16 cellular contexts compared by ENCODE assay signal in the genomic region with DNA sequence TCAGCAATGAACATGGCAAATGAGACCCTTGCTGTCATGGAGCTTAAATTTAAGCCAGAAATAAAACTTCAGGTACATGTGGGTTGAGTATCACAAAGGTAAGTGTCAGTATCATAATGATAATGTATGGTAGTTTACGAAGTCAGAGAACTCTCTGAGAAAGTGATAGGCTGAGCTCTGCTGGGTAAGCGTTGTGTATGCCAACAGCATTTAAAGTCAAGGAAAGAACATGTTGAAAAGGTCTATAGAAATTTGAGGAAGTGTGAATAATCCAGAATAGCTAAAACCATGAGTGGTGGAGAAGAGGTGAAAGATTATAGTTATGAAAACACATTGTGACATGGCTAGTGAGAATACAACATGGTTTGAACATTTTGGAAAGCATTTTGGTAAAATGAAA. TPM values are rescaled to one million over a fixed set of nuclear protein-coding genes. Genes with fewer than 3 reads are reported as not detected.
DNase-seq lines count a peak whose midpoint lies in the region; ATAC-seq and TF ChIP-seq lines count a peak whose summit lies in the region.
"Had no signal": no experiment of that assay in that cellular context is flagged by ENCODE, and none has a peak within 500 bp of the region (broad histone marks: within the 10 kb centered on the region; RNA-seq: fewer than 3 reads in every experiment).

No MANE protein-coding gene starts in this region.

- H3K27me3 ChIP-seq in MM.1S (replicated peaks; ENCODE audit: insufficient read depth, low read length) (no peaks in the 10 kb centered on the region), tibial artery (no peaks in the 10 kb centered on the region)

- no peaks in the 10 kb centered on the region for H3K36me3 Mint-ChIP-seq in T-helper 2 cell treated with Interferon-gamma antibody and Interleukin-4, amounts not matched to agents 5 μg/mL and 100 μg/mL, for 36 hours (ENCODE audit: low read depth)
- H3K36me3 Mint-ChIP-seq in natural killer cell treated with Interleukin-12 subunit alpha and Interleukin-12 subunit beta and Interleukin-15 and Interleukin-18, amount 100 ng/mL, for 72 hours, result peaks cover 4% of the 10 kb centered on the region

- no peaks in the 10 kb centered on the region for H4K20me1 ChIP-seq in MM.1S (ENCODE audit: insufficient read depth, low read length)

- H3K4me2 ChIP-seq in MM.1S (ENCODE audit: low read depth, low read length), result no peak overlapping the region

- H3K9ac ChIP-seq in MM.1S (ENCODE audit: low read length), result no peak overlapping the region

- no peaks in the 10 kb centered on the region for H3K36me3 ChIP-seq in MM.1S (replicated peaks; ENCODE audit: insufficient read depth, low read length)
- no peaks in the 10 kb centered on the region for H3K36me3 ChIP-seq in tibial artery

- H3K27me3 Mint-ChIP-seq in T-helper 2 cell treated with Interferon-gamma antibody and Interleukin-4, amounts not matched to agents 5 μg/mL and 100 μg/mL, for 36 hours (ENCODE audit: low read depth), result no peaks in the 10 kb centered on the region
- H3K27me3 Mint-ChIP-seq in natural killer cell treated with Interleukin-12 subunit alpha and Interleukin-12 subunit beta and Interleukin-15 and Interleukin-18, amount 100 ng/mL, for 72 hours, result no peaks in the 10 kb centered on the region

- H3K4me1 ChIP-seq in MM.1S (ENCODE audit: low read length) (peaks cover 17% of the 10 kb centered on the region), tibial artery (no peaks in the 10 kb centered on the region)

- H3K27ac ChIP-seq in MM.1S (ENCODE audit: low read length), result no peak overlapping the region
- H3K27ac ChIP-seq in tibial artery, result no peak overlapping the region
- H3K27ac ChIP-seq: 22Rv1 had no signal

- H3K9me3 ChIP-seq in MM.1S (replicated peaks; ENCODE audit: insufficient read depth, low read length) (no peaks in the 10 kb centered on the region), tibial artery (no peaks in the 10 kb centered on the region)

- no peaks in the 10 kb centered on the region for H3K79me2 ChIP-seq in MM.1S (ENCODE audit: low read length)

- no peak for TF ChIP-seq CTCF in MM.1S (IDR thresholded peaks at IDR 0.05; ENCODE audit: low read length)
- no peak for TF ChIP-seq CTCF in tibial artery (IDR thresholded peaks at IDR 0.05)

- H3K4me3 ChIP-seq in MM.1S (ENCODE audit: low read length), result no peak overlapping the region
- H3K4me3 ChIP-seq in tibial artery, result no peak overlapping the region

- no peaks in the 10 kb centered on the region for H3K9me2 ChIP-seq in MM.1S (replicated peaks; ENCODE audit: insufficient read depth, low read length)

- no peaks in the 10 kb centered on the region for H3F3A ChIP-seq in MM.1S (ENCODE audit: insufficient read depth, low read length)

- no peak overlapping the region for H2AFZ ChIP-seq in MM.1S (ENCODE audit: low read length)

- intact Hi-C loops in left colon (cut with DNase I, micrococcal nuclease) (no loop called here), tibial artery (cut with DNase I; ENCODE audit: low total_unique reads) (no loop called here)

- peak overlapping the region; percentile 25 for H3K4me3 Mint-ChIP-seq in T-helper 2 cell treated with Interferon-gamma antibody and Interleukin-4, amounts not matched to agents 5 μg/mL and 100 μg/mL, for 36 hours
- H3K4me3 Mint-ChIP-seq in natural killer cell treated with Interleukin-12 subunit alpha and Interleukin-12 subunit beta and Interleukin-15 and Interleukin-18, amount 100 ng/mL, for 72 hours, result peak overlapping the region; percentile 81

- peaks cover 43% of the 10 kb centered on the region for H3K4me1 Mint-ChIP-seq in T-helper 2 cell treated with Interferon-gamma antibody and Interleukin-4, amounts not matched to agents 5 μg/mL and 100 μg/mL, for 36 hours (ENCODE audit: low read depth)
- peaks cover 31 to 45% of the 10 kb centered on the region in 2 donors for H3K4me1 Mint-ChIP-seq in natural killer cell treated with Interleukin-12 subunit alpha and Interleukin-12 subunit beta and Interleukin-15 and Interleukin-18, amount 100 ng/mL, for 72 hours (ENCODE audit: low read depth in 2 of 2)

- no peak for DNase-seq in T-helper 2 cell treated with Interferon-gamma antibody and Interleukin-4, amounts not matched to agents 5 μg/mL and 100 μg/mL, for 36 hours (ENCODE audit: low spot score)
- DNase-seq in T-helper 2 cell, result no peak
- peak; percentile 20 for DNase-seq in SIG-M5 (lab: John Stamatoyannopoulos, UW)
- no peak for DNase-seq in natural killer cell treated with Interleukin-12 subunit alpha and Interleukin-12 subunit beta and Interleukin-15 and Interleukin-18, amount 100 ng/mL, for 72 hours (ENCODE audit: low spot score)
- DNase-seq in left colon, result no peak
- no peak for DNase-seq in MM.1S
- DNase-seq in tibial artery, result no peak
- DNase-seq: amygdala; DND-41; effector CD8-positive, alpha-beta T cell; NCI-H526; stimulated activated CD4-positive, alpha-beta T cell treated with anti-CD3 and anti-CD28 coated beads, Interleukin-1b, Interleukin-23, amount 100 ng/mL, for 48 hours; stimulated activated naive CD4-positive, alpha-beta T cell treated with Interleukin-2 at 50 U/mL for 16 hours had no signal

- no peaks in the 10 kb centered on the region for H3K9me3 Mint-ChIP-seq in T-helper 2 cell treated with Interferon-gamma antibody and Interleukin-4, amounts not matched to agents 5 μg/mL and 100 μg/mL, for 36 hours
- no peaks in the 10 kb centered on the region for H3K9me3 Mint-ChIP-seq in natural killer cell treated with Interleukin-12 subunit alpha and Interleukin-12 subunit beta and Interleukin-15 and Interleukin-18, amount 100 ng/mL, for 72 hours

- peak; percentile 23 for ATAC-seq in HG02870 (IDR thresholded peaks at IDR 0.05; ENCODE audit: unreplicated experiment)
- ATAC-seq in natural killer cell treated with Interleukin-12 subunit alpha and Interleukin-12 subunit beta and Interleukin-15 and Interleukin-18, amount 100 ng/mL, for 72 hours, result no peak
- ATAC-seq in left colon, result no peak

- H3K27ac Mint-ChIP-seq in T-helper 2 cell treated with Interferon-gamma antibody and Interleukin-4, amounts not matched to agents 5 μg/mL and 100 μg/mL, for 36 hours, result no peak overlapping the region
- H3K27ac Mint-ChIP-seq in natural killer cell treated with Interleukin-12 subunit alpha and Interleukin-12 subunit beta and Interleukin-15 and Interleukin-18, amount 100 ng/mL, for 72 hours, result peak overlapping the region; percentile 61 to 86
- H3K27ac Mint-ChIP-seq: progenitor cell of endocrine pancreas had no signal

RNA-seq across cellular contexts. Expression of a gene that starts 17.4 kb away (rescaled TPM):
- total RNA-seq in natural killer cell treated with Interleukin-12 subunit alpha and Interleukin-12 subunit beta and Interleukin-15 and Interleukin-18, amount 100 ng/mL, for 72 hours, result 100 to 1,000 TPM; 213 to 381 TPM
- 100 to 1,000 TPM in 1 of 2 donors, 10 to 100 TPM in 1; 65.4 to 133 TPM for total RNA-seq in left colon
